19 cellular contexts compared by ENCODE assay signal in the genomic region with DNA sequence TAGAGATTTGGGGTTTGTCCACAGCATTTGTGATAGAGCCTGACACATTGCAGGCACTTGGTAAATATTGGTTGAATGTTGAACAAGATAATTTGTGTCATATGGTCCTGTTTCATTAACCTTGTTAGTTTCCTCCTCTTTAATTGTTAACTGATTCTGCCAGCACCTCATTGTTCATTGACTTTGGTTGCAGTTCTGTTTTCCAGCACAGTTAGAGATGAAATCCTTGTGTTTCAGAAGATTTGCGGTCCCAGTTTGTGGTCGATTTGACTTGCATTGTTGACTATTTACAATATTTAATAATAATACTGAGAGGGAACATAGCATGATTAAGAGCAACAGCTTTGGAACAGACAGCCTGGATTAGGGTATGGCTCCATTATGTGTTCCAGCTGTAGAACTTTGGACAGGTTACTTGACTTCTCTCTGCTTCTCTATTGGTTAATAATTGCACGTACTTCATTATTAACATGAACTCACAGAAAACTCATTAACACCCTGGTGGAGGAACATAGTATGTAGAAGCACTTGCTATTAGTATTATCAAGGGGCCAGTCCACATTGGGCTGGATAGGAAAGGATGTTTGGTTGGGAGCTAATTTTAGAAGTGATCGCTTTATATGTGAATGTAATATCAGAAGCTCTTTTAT. TPM values are rescaled to one million over a fixed set of nuclear protein-coding genes. Genes with fewer than 3 reads are reported as not detected.
DNase-seq lines count a peak whose midpoint lies in the region; ATAC-seq and TF ChIP-seq lines count a peak whose summit lies in the region.
"Had no signal": no experiment of that assay in that cellular context is flagged by ENCODE, and none has a peak within 500 bp of the region (broad histone marks: within the 10 kb centered on the region; RNA-seq: fewer than 3 reads in every experiment).

No MANE protein-coding gene starts in this region.

- no peak for TF ChIP-seq CTCF in fibroblast of lung (conservative IDR thresholded peaks at IDR 0.05 in 1 of 2, IDR thresholded peaks at IDR 0.05 in 1 of 2; ENCODE audit: low read depth in 1 of 2, low read length in 2 of 2)

- no peak overlapping the region for H2AFZ ChIP-seq in fibroblast of lung (ENCODE audit: low read length)
- H2AFZ ChIP-seq: parathyroid adenoma had no signal

- no peaks in the 10 kb centered on the region for H3K27me3 ChIP-seq in fibroblast of lung (ENCODE audit: control insufficient read depth, insufficient read depth, low read length)
- H3K27me3 ChIP-seq in aorta (ENCODE audit: control insufficient read depth in 1 of 2, insufficient read depth in 2 of 2, low read length in 1 of 2), result no peaks in the 10 kb centered on the region
- H3K27me3 ChIP-seq: heart left ventricle had no signal

- H3K4me2 ChIP-seq in fibroblast of lung (ENCODE audit: extremely low read depth, insufficient read depth, low read length), result peak overlapping the region; percentile 27

- H3K36me3 ChIP-seq in fibroblast of lung (ENCODE audit: control insufficient read depth, insufficient read depth, low read length) (peaks cover 3% of the 10 kb centered on the region), aorta (ENCODE audit: control insufficient read depth in 1 of 2, insufficient read depth in 2 of 2, low read length in 1 of 2) (no peaks in the 10 kb centered on the region)

- H3K27ac ChIP-seq in fibroblast of lung (ENCODE audit: insufficient read depth, low read length) (no peak overlapping the region), aorta (ENCODE audit: low read depth in 1 of 2, low read length in 2 of 2) (no peak overlapping the region)
- H3K27ac ChIP-seq: epithelial cell of prostate, parathyroid adenoma had no signal

- 91 to 92% methylated on average over 4 of the region's 4 CpGs for WGBS in aorta, 2 donors

- H3K79me2 ChIP-seq in fibroblast of lung (ENCODE audit: control insufficient read depth, insufficient read depth, low read length), result peaks cover 45% of the 10 kb centered on the region

- no peak overlapping the region for H3K9ac ChIP-seq in fibroblast of lung (ENCODE audit: insufficient read depth, low read length)
- H3K9ac ChIP-seq: parathyroid adenoma had no signal

- H4K20me1 ChIP-seq in fibroblast of lung (ENCODE audit: control insufficient read depth, extremely low read depth, insufficient read depth, low read length), result no peaks in the 10 kb centered on the region

- H3K4me3 ChIP-seq in fibroblast of lung (replicated peaks in 1 of 4; ENCODE audit: control extremely low read depth in 1 of 4, insufficient read depth in 1 of 4, low read depth in 3 of 4, low read length in 4 of 4) (peak overlapping the region in 1 of 4 experiments; percentile 0), aorta (ENCODE audit: low read length in 2 of 2) (no peak overlapping the region)
- H3K4me3 ChIP-seq: heart left ventricle, mucosa of descending colon had no signal

- H3K4me1 ChIP-seq in fibroblast of lung (ENCODE audit: control insufficient read depth, extremely low read depth, insufficient read depth, low read length) (no peaks in the 10 kb centered on the region), aorta (ENCODE audit: control insufficient read depth in 1 of 2, insufficient read depth in 2 of 2, low read length in 2 of 2) (peaks cover 0 to 3% of the 10 kb centered on the region in 2 donors)
- H3K4me1 ChIP-seq: parathyroid adenoma had no signal

- H3K9me3 ChIP-seq in fibroblast of lung (ENCODE audit: control insufficient read depth, insufficient read depth, low read depth, low read length) (no peaks in the 10 kb centered on the region), aorta (ENCODE audit: control insufficient read depth, low read length) (no peaks in the 10 kb centered on the region)
- H3K9me3 ChIP-seq: heart left ventricle, mucosa of descending colon had no signal

- DNase-seq in fibroblast of lung (ENCODE audit: low read depth in 2 of 2) (no peak), KG1 (lab: John Stamatoyannopoulos, UW) (no peak), epidermal melanocyte (ENCODE audit: insufficient read length, low spot score) (no peak), aorta (no peak)
- DNase-seq: activated CD8-positive, alpha-beta memory T cell treated with anti-CD3 and anti-CD28 coated beads for 24 hours; activated effector memory CD4-positive, alpha-beta T cell treated with Interleukin-2 at 50 U/mL for 16 hours; anterior cingulate cortex; heart left ventricle; Kasumi-1; mucosa of descending colon; NCI-H1694 treated with DMSO at 0.1 percent for 48 hours; NCI-H524 treated with DMSO at 0.1 percent for 48 hours had no signal

- intact Hi-C loops in aorta (cut with DNase I), result no loop called here

- ATAC-seq in GM18870 (IDR thresholded peaks at IDR 0.05; ENCODE audit: unreplicated experiment) (peak; percentile 79), GM21515 (IDR thresholded peaks at IDR 0.05; ENCODE audit: unreplicated experiment) (peak; percentile 48), HG03097 (IDR thresholded peaks at IDR 0.05; ENCODE audit: low FRiP score, unreplicated experiment) (peak; percentile 58), HG03432 (IDR thresholded peaks at IDR 0.05; ENCODE audit: unreplicated experiment) (no peak), aorta (ENCODE audit: low FRiP score) (no peak)
- ATAC-seq: heart left ventricle, mucosa of descending colon, Panc1 had no signal

RNA-seq across cellular contexts. Expression of a gene that starts 8.7 kb away (rescaled TPM):
- total RNA-seq in fibroblast of lung (114 and 155 TPM in 2 replicates), aorta (10 to 100 TPM; 28.6 to 37.4 TPM)
- polyA plus RNA-seq in fibroblast of lung (71.7 and 184 TPM in 2 replicates), aorta (10 to 100 TPM; 11.0 to 16.5 TPM)
- 67.2 and 145 TPM in 2 replicates for polyA plus RNA-seq in fibroblast of lung (2012)
- polyA minus RNA-seq in fibroblast of lung (ENCODE audit: low replicate concordance), result 36.7 and 89.2 TPM in 2 replicates

RNA-seq across cellular contexts. Expression of a gene that starts 55.3 kb away (rescaled TPM):
- total RNA-seq in fibroblast of lung, result 44.4 and 49.7 TPM in 2 replicates
- 34.6 and 58.4 TPM in 2 replicates for polyA plus RNA-seq in fibroblast of lung
- polyA plus RNA-seq in fibroblast of lung (2012), result 21.0 and 34.2 TPM in 2 replicates
- 20.4 and 33.5 TPM in 2 replicates for polyA minus RNA-seq in fibroblast of lung (ENCODE audit: low replicate concordance)
- total RNA-seq in aorta, result 10 to 100 TPM; 29.1 to 43.3 TPM
- 1 to 10 TPM; 9.1 to 9.2 TPM for polyA plus RNA-seq in aorta

Comparison
In these comparisons a context has a peak if more than half of its experiments do, and no peak if none do; other contexts are left out.
1. ATAC-seq: peak in GM18870 (single experiment), GM21515 (single experiment) and HG03097 (single experiment); none in HG03432 (single experiment) and aorta (single experiment).